16 cellular contexts compared by ENCODE assay signal in the genomic region with DNA sequence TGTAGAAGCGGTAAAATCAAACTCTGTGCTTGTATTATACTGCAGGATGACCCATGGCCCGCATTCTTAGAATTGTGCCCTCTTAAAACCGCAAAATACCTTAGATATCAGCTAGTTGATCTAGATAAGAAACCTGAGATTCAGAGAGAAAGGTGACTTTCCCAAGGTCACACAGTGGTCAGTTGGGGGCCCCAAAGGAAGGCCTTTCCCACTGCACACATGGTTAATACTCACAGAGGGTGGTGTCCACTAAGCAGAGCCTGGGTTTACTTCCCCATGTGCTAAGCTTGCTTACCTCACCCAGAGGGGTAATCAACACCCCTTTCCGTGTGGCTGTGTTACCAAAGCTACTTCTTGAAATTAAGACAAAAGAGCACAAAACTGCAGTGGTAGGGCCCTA.
DNase-seq lines count a peak whose midpoint lies in the region; ATAC-seq, FAIRE-seq and TF ChIP-seq lines count a peak whose summit lies in the region.
"Had no signal": no experiment of that assay in that cellular context is flagged by ENCODE, and none has a peak within 500 bp of the region (broad histone marks: within the 10 kb centered on the region; RNA-seq: fewer than 3 reads in every experiment).

No MANE protein-coding gene starts in this region.

- H3K27me3 ChIP-seq in upper lobe of right lung, result no peaks in the 10 kb centered on the region
- H3K27me3 ChIP-seq: Peyer's patch had no signal

- no peaks in the 10 kb centered on the region for H3K9me3 ChIP-seq in upper lobe of right lung
- H3K9me3 ChIP-seq: heart right ventricle, Peyer's patch, prostate gland had no signal

- intact Hi-C loops in left colon (cut with DNase I, micrococcal nuclease), result no loop called here
- intact Hi-C loops in upper lobe of right lung (cut with DNase I), result no loop called here
- intact Hi-C loops in head of caudate nucleus (cut with DNase I), result no loop called here

- H3K36me3 ChIP-seq in upper lobe of right lung, result no peaks in the 10 kb centered on the region
- H3K36me3 ChIP-seq: heart right ventricle, Peyer's patch, prostate gland had no signal

- H3K4me1 ChIP-seq in upper lobe of right lung, result peaks cover 17% of the 10 kb centered on the region
- H3K4me1 ChIP-seq: Peyer's patch had no signal

- no peak for TF ChIP-seq CTCF in upper lobe of right lung (IDR thresholded peaks at IDR 0.05)

- no peak for FAIRE-seq in RCC 7860 (lab: Jason Lieb, UNC)

- no peak overlapping the region for H3K27ac ChIP-seq in upper lobe of right lung
- H3K27ac ChIP-seq: 22Rv1, Peyer's patch, prostate gland had no signal

- peak; percentile 26 for ATAC-seq in left colon
- peak; percentile 77 for ATAC-seq in upper lobe of right lung
- ATAC-seq in GM21737 (IDR thresholded peaks at IDR 0.05; ENCODE audit: unreplicated experiment), result no peak

- DNase-seq in SIG-M5 (lab: John Stamatoyannopoulos, UW), result peak; percentile 3
- no peak for DNase-seq in SIG-M5 treated with dmso at 0.1 percent for 504 hours (lab: John Stamatoyannopoulos, UW; ENCODE audit: unreplicated experiment)
- peak; percentile 45 for DNase-seq in RCC 7860 (ENCODE audit: low spot score)
- no peak for DNase-seq in left colon
- DNase-seq in upper lobe of right lung, result no peak
- DNase-seq in stimulated activated CD4-positive, alpha-beta T cell treated with anti-CD3 and anti-CD28 coated beads, Interleukin-4, amount 100 ng/mL, for 4 hours, result no peak
- DNase-seq in head of caudate nucleus, result no peak
- DNase-seq: central memory CD4-positive, alpha-beta T cell; GDM1; NCI-H226; Peyer's patch; stimulated activated CD4-positive, alpha-beta T cell treated with anti-CD3 and anti-CD28 coated beads, Interleukin-15, amount 100 ng/mL, for 24 hours had no signal

- H3K4me3 ChIP-seq in upper lobe of right lung, result no peak overlapping the region
- H3K4me3 ChIP-seq: heart right ventricle, Peyer's patch, prostate gland had no signal

Comparison
In these comparisons a context has a peak if more than half of its experiments do, and no peak if none do; other contexts are left out.
1. DNase-seq: peak in SIG-M5 (single experiment) and RCC 7860 (single experiment); none in SIG-M5 treated with dmso at 0.1 percent for 504 hours (single experiment), left colon (0 of 2), upper lobe of right lung (single experiment), stimulated activated CD4-positive, alpha-beta T cell treated with anti-CD3 and anti-CD28 coated beads, Interleukin-4, amount 100 ng/mL, for 4 hours (0 of 2) and head of caudate nucleus (0 of 42).